ENCODE assay signal across 8 cellular contexts in genomic region chr14:92040431-92041040, GRCh38. TPM values are rescaled to one million over a fixed set of nuclear protein-coding genes. Genes with fewer than 3 reads are reported as not detected.
DNase-seq lines count a peak whose midpoint lies in the region; ATAC-seq and TF ChIP-seq lines count a peak whose summit lies in the region.

No MANE protein-coding gene starts in this region.

- ATAC-seq in GM18499 (IDR thresholded peaks at IDR 0.05; ENCODE audit: insufficient read depth, unreplicated experiment) (peak; percentile 1), right lobe of liver (peak; percentile 26 to 47 (median 35)), HG03469 (IDR thresholded peaks at IDR 0.05; ENCODE audit: unreplicated experiment) (no peak)

- H3K4me3 ChIP-seq in HUES64 (ENCODE audit: low read length) = peak overlapping the region; percentile 94
- peak overlapping the region; percentile 86 to 93 (median 89) for H3K4me3 ChIP-seq in right lobe of liver
- H3K4me3 ChIP-seq in subcutaneous abdominal adipose tissue (ENCODE audit: low read depth in 1 of 5, low read length in 5 of 5) = peak overlapping the region; percentile 85 to 98 (median 95)

- H3K9me3 ChIP-seq in HUES64 (ENCODE audit: insufficient read depth, low read depth, low read length) (no peaks in the 10 kb centered on the region), right lobe of liver (no peaks in the 10 kb centered on the region), subcutaneous abdominal adipose tissue (ENCODE audit: control insufficient read depth in 5 of 5, low read length in 5 of 5) (no peaks in the 10 kb centered on the region)

- TF ChIP-seq CTCF in right lobe of liver (IDR thresholded peaks at IDR 0.05) = no peak

- H3K27me3 ChIP-seq in HUES64 (ENCODE audit: insufficient read depth, low read length) (no peaks in the 10 kb centered on the region), right lobe of liver (no peaks in the 10 kb centered on the region), subcutaneous abdominal adipose tissue (ENCODE audit: control insufficient read depth in 5 of 5, insufficient read depth in 4 of 5, low read length in 5 of 5) (no peaks in the 10 kb centered on the region)

- DNase-seq in Ammon's horn (ENCODE audit: low spot score) (peak; percentile 64), right lobe of liver (no peak)

- H3K9ac ChIP-seq in HUES64 (ENCODE audit: low read depth, low read length) (peak overlapping the region; percentile 97), subcutaneous abdominal adipose tissue (ENCODE audit: low read length in 5 of 5) (peak overlapping the region; percentile 84 to 100 (median 98))

- no peaks in the 10 kb centered on the region for H3K36me3 ChIP-seq in HUES64 (ENCODE audit: insufficient read depth, low read length)
- no peaks in the 10 kb centered on the region for H3K36me3 ChIP-seq in right lobe of liver
- H3K36me3 ChIP-seq in subcutaneous abdominal adipose tissue (ENCODE audit: control insufficient read depth in 5 of 5, insufficient read depth in 5 of 5, low read length in 5 of 5) = peaks cover 0 to 8% (median 4%) of the 10 kb centered on the region in 5 donors

- 12% methylated on average over 13 of the region's 13 CpGs for WGBS in HUES64
- 0% methylated on average over 13 of the region's 13 CpGs for WGBS in right lobe of liver (ENCODE audit: insufficient coverage, low coverage, low lambda C conversion rate, missing lambda C conversion rate)

- intact Hi-C loops in right lobe of liver (cut with DNase I) = no loop called here

- H3K4me1 ChIP-seq in HUES64 (ENCODE audit: insufficient read depth, low read length) (peaks cover 13% of the 10 kb centered on the region), right lobe of liver (peaks cover 0 to 21% (median 11%) of the 10 kb centered on the region in 4 donors), subcutaneous abdominal adipose tissue (ENCODE audit: control insufficient read depth in 5 of 5, insufficient read depth in 5 of 5, low read length in 5 of 5) (peaks cover 3 to 43% (median 37%) of the 10 kb centered on the region in 5 donors)

- TF ChIP-seq POLR2A in Raji (IDR thresholded peaks at IDR 0.05; ENCODE audit: insufficient read depth, low read depth, low read length) (0 out of 2 replicates have a peak, but pooled peaks have one; percentile 17), right lobe of liver (IDR thresholded peaks at IDR 0.05) (no peak)

- H3K27ac ChIP-seq in HUES64 (ENCODE audit: low read depth, low read length) = peak overlapping the region; percentile 98
- peak overlapping the region; percentile 91 for H3K27ac ChIP-seq in cingulate gyrus (ENCODE audit: low read depth, low read length)
- peak overlapping the region; percentile 94 to 98 (median 97) for H3K27ac ChIP-seq in right lobe of liver
- H3K27ac ChIP-seq in subcutaneous abdominal adipose tissue (ENCODE audit: low read depth, low read length) = peak overlapping the region; percentile 98

RNA-seq across cellular contexts. Expression of gene TRIP11, which starts 0.7 kb away (rescaled TPM):
- 12.6 TPM for polyA plus RNA-seq in HUES64 (2013, experiment 1 of 2)
- polyA plus RNA-seq in HUES64 (2013, experiment 2 of 2) = 12.5 TPM
- 10 to 100 TPM; 18.4 to 36.1 (median 33.2) TPM for total RNA-seq in right lobe of liver
